In genomic region chr4:24529555-24529954, GRCh38 we compare ENCODE assay signal across 19 cellular contexts. TPM values are rescaled to one million over a fixed set of nuclear protein-coding genes. Genes with fewer than 3 reads are reported as not detected.
A peak's percentile ranks its signal among the peaks of the same experiment; 100 is the strongest.
DNase-seq lines count a peak whose midpoint lies in the region; ATAC-seq lines count a peak whose summit lies in the region.
"Had no signal": no experiment of that assay in that cellular context is flagged by ENCODE, and none has a peak within 500 bp of the region (broad histone marks: within the 10 kb centered on the region; RNA-seq: fewer than 3 reads in every experiment).

No MANE protein-coding gene starts in this region.

- peak; percentile 24 for DNase-seq in Jurkat, Clone E6-1 (ENCODE audit: low read depth, low spot score)
- DNase-seq in NCI-H2029 treated with DMSO at 0.1 percent for 48 hours (lab: John Stamatoyannopoulos, UW) (no peak), SIG-M5 (lab: John Stamatoyannopoulos, UW) (no peak), NCI-H2171 treated with DMSO at 0.1 percent for 48 hours (lab: John Stamatoyannopoulos, UW) (no peak)
- no peak for DNase-seq in effector CD8-positive, alpha-beta T cell (lab: John Stamatoyannopoulos, UW)
- DNase-seq: activated CD4-positive, alpha-beta T cell treated with anti-CD3 and anti-CD28 coated beads for 48 hours; activated CD8-positive, alpha-beta memory T cell treated with anti-CD3 and anti-CD28 coated beads, Interleukin-2, amount 50 U/mL, for 48 hours; activated naive CD4-positive, alpha-beta T cell; EL; foreskin keratinocyte; NCI-H69; OCI-M1; stimulated activated naive CD4-positive, alpha-beta T cell; T1000; trophoblast cell had no signal

- ATAC-seq in GM18858 (IDR thresholded peaks at IDR 0.05; ENCODE audit: unreplicated experiment) (peak; percentile 61), GM19395 (IDR thresholded peaks at IDR 0.05; ENCODE audit: unreplicated experiment) (peak; percentile 75), HG02759 (IDR thresholded peaks at IDR 0.05; ENCODE audit: unreplicated experiment) (peak; percentile 83)
- ATAC-seq: foreskin keratinocyte had no signal

- H3K4me3 ChIP-seq in Jurkat, Clone E6-1 (ENCODE audit: low read length) = no peak overlapping the region
- H3K4me3 ChIP-seq: coronary artery had no signal

RNA-seq across cellular contexts. Expression of gene DHX15, which starts 54.8 kb away (rescaled TPM):
- 201 TPM for polyA plus RNA-seq in Jurkat, Clone E6-1 (2012; ENCODE audit: insufficient read depth, insufficient read length)
